Comparison of ENCODE assay signal across 21 cellular contexts in genomic region chr11:12685229-12685628, GRCh38. TPM values are rescaled to one million over a fixed set of nuclear protein-coding genes. Genes with fewer than 3 reads are reported as not detected.
DNase-seq lines count a peak whose midpoint lies in the region; ATAC-seq, FAIRE-seq and TF ChIP-seq lines count a peak whose summit lies in the region.
"Had no signal": no experiment of that assay in that cellular context is flagged by ENCODE, and none has a peak within 500 bp of the region (broad histone marks: within the 10 kb centered on the region; RNA-seq: fewer than 3 reads in every experiment).

No MANE protein-coding gene starts in this region.

- in situ Hi-C loops in mammary epithelial cell (cut with MboI; ENCODE audit: low sequenced_read_pairs in 2 of 2) = no loop called here

- no peak overlapping the region for H2AFZ ChIP-seq in mammary epithelial cell (ENCODE audit: low read depth, low read length)
- H2AFZ ChIP-seq: parathyroid adenoma had no signal

- dilution Hi-C loops in mammary epithelial cell (cut with HindIII; ENCODE audit: low sequenced_read_pairs) = no loop called here

- peak overlapping the region; percentile 81 for H3K4me3 Mint-ChIP-seq in HFFc6
- H3K4me3 Mint-ChIP-seq in nephron = no peak overlapping the region
- H3K4me3 Mint-ChIP-seq in CD8-positive, alpha-beta T cell = no peak overlapping the region
- H3K4me3 Mint-ChIP-seq: activated naive CD8-positive, alpha-beta T cell treated with anti-CD3 and anti-CD28 coated beads, Interleukin-2, amount 50 U/mL, for 24 hours; activated T-helper 17 cell treated with anti-CD3 and anti-CD28 coated beads, Interleukin-2, amount 50 U/mL, for 72 hours; immature natural killer cell had no signal

- H3K9me3 ChIP-seq in mammary epithelial cell (replicated peaks; ENCODE audit: insufficient read depth, low read length) (no peaks in the 10 kb centered on the region), thyroid gland (no peaks in the 10 kb centered on the region)
- no peaks in the 10 kb centered on the region for H3K9me3 ChIP-seq in CD8-positive, alpha-beta T cell (ENCODE audit: low read length)
- H3K9me3 ChIP-seq: sigmoid colon had no signal

- H3K36me3 ChIP-seq in mammary epithelial cell (ENCODE audit: insufficient read depth, low read length) (no peaks in the 10 kb centered on the region), thyroid gland (no peaks in the 10 kb centered on the region)
- H3K36me3 ChIP-seq in CD8-positive, alpha-beta T cell (ENCODE audit: insufficient read depth, low read length) = no peaks in the 10 kb centered on the region
- H3K36me3 ChIP-seq: sigmoid colon had no signal

- CTCF ChIA-PET in mammary epithelial cell (lab: Charles Lee; ENCODE audit: low non-redundant PET) = no interaction called here
- CTCF ChIA-PET in CD8-positive, alpha-beta T cell (lab: Charles Lee) = interaction anchor here (0.6 kb wide), 1 partner anchor 1564 kb away, joined by 3 read pairs; no protein-coding TSS in a partner anchor

- H3K9me3 Mint-ChIP-seq in HFFc6 (no peaks in the 10 kb centered on the region), nephron (no peaks in the 10 kb centered on the region)
- H3K9me3 Mint-ChIP-seq in CD8-positive, alpha-beta T cell = no peaks in the 10 kb centered on the region
- H3K9me3 Mint-ChIP-seq: activated naive CD8-positive, alpha-beta T cell treated with anti-CD3 and anti-CD28 coated beads, Interleukin-2, amount 50 U/mL, for 24 hours; activated T-helper 17 cell treated with anti-CD3 and anti-CD28 coated beads, Interleukin-2, amount 50 U/mL, for 72 hours had no signal

- no peak overlapping the region for H3K4me2 ChIP-seq in mammary epithelial cell (ENCODE audit: insufficient read depth, low read depth, low read length)

- peak overlapping the region; percentile 46 for H3K27ac ChIP-seq in mammary epithelial cell (ENCODE audit: insufficient read depth, low read depth, low read length)
- H3K27ac ChIP-seq in thyroid gland = peak overlapping the region; percentile 59 to 91 (median 78)
- H3K27ac ChIP-seq in CD8-positive, alpha-beta T cell (ENCODE audit: low read depth, low read length) = no peak overlapping the region
- H3K27ac ChIP-seq: parathyroid adenoma had no signal

- TF ChIP-seq POLR2A in thyroid gland (IDR thresholded peaks at IDR 0.05) = no peak
- no peak for TF ChIP-seq POLR2A in H54 (IDR thresholded peaks at IDR 0.05; ENCODE audit: low read depth, low read length)

- no TSS peak for BruUV-seq in mammary epithelial cell (replicated peaks; lab: Mats Ljungman, UMichigan)

- H3K27me3 ChIP-seq in mammary epithelial cell (ENCODE audit: insufficient read depth, low read length) (no peaks in the 10 kb centered on the region), thyroid gland (no peaks in the 10 kb centered on the region)
- H3K27me3 ChIP-seq in CD8-positive, alpha-beta T cell (ENCODE audit: insufficient read depth, low read length) = peaks cover 6% of the 10 kb centered on the region
- H3K27me3 ChIP-seq: sigmoid colon had no signal

- no peak for FAIRE-seq in H54 (lab: Jason Lieb, UNC)
- FAIRE-seq: K562, TTC549 had no signal

- no peak for ATAC-seq in CD8-positive, alpha-beta T cell
- ATAC-seq: activated naive CD8-positive, alpha-beta T cell treated with anti-CD3 and anti-CD28 coated beads, Interleukin-2, amount 50 U/mL, for 24 hours; activated T-helper 17 cell treated with anti-CD3 and anti-CD28 coated beads, Interleukin-2, amount 50 U/mL, for 72 hours had no signal

- H3K4me1 Mint-ChIP-seq in HFFc6 (ENCODE audit: low read depth) (peaks cover 100% of the 10 kb centered on the region), nephron (peaks cover 93% of the 10 kb centered on the region)
- peaks cover 8% of the 10 kb centered on the region for H3K4me1 Mint-ChIP-seq in CD8-positive, alpha-beta T cell (ENCODE audit: low read depth)
- H3K4me1 Mint-ChIP-seq: activated T-helper 17 cell treated with anti-CD3 and anti-CD28 coated beads, Interleukin-2, amount 50 U/mL, for 72 hours; immature natural killer cell had no signal

- H3K4me1 ChIP-seq in mammary epithelial cell (ENCODE audit: insufficient read depth, low read length) = peaks cover 63% of the 10 kb centered on the region
- H3K4me1 ChIP-seq in thyroid gland = peaks cover 68 to 93% of the 10 kb centered on the region in 2 donors
- peaks cover 4% of the 10 kb centered on the region for H3K4me1 ChIP-seq in CD8-positive, alpha-beta T cell (ENCODE audit: insufficient read depth, low read length)

- POLR2A ChIA-PET in CD8-positive, alpha-beta T cell (lab: Charles Lee) = no interaction called here

- H3K4me3 ChIP-seq in mammary epithelial cell (replicated peaks in 1 of 3; ENCODE audit: insufficient read depth in 1 of 3, low read depth in 2 of 3, low read length in 3 of 3) (no peak overlapping the region), thyroid gland (replicated peaks in 1 of 3) (no peak overlapping the region)
- H3K4me3 ChIP-seq in CD8-positive, alpha-beta T cell (ENCODE audit: low read depth, low read length) = no peak overlapping the region
- H3K4me3 ChIP-seq: K562, sigmoid colon had no signal

- intact Hi-C loops in mammary epithelial cell (cut with micrococcal nuclease) (no loop called here), thyroid gland (cut with DNase I) (no loop called here)
- intact Hi-C loops in CD8-positive, alpha-beta T cell (cut with DNase I, micrococcal nuclease) = no loop called here

- peaks cover 100% of the 10 kb centered on the region for H3K79me2 ChIP-seq in mammary epithelial cell (ENCODE audit: insufficient read depth, low read length)

- H3K9ac ChIP-seq in mammary epithelial cell (ENCODE audit: insufficient read depth, low read length) = no peak overlapping the region
- H3K9ac ChIP-seq: parathyroid adenoma had no signal

- peak overlapping the region; percentile 78 for H3K27ac Mint-ChIP-seq in HFFc6
- H3K27ac Mint-ChIP-seq in nephron = peak overlapping the region; percentile 35 to 87 (median 76)
- no peak overlapping the region for H3K27ac Mint-ChIP-seq in CD8-positive, alpha-beta T cell
- H3K27ac Mint-ChIP-seq: activated naive CD8-positive, alpha-beta T cell treated with anti-CD3 and anti-CD28 coated beads, Interleukin-2, amount 50 U/mL, for 24 hours; activated T-helper 17 cell treated with anti-CD3 and anti-CD28 coated beads, Interleukin-2, amount 50 U/mL, for 72 hours; immature natural killer cell had no signal

- DNase-seq in HFFc6 = no peak
- DNase-seq in mammary epithelial cell = no peak
- DNase-seq in thyroid gland = no peak
- no peak for DNase-seq in CD8-positive, alpha-beta T cell
- DNase-seq in HT-29 (ENCODE audit: low spot score) = no peak
- no peak for DNase-seq in H54 (ENCODE audit: insufficient read length, low spot score)
- DNase-seq: activated CD4-positive, alpha-beta T cell treated with anti-CD3 and anti-CD28 coated beads for 48 hours; activated naive CD8-positive, alpha-beta T cell treated with anti-CD3 and anti-CD28 coated beads, Interleukin-2, amount 50 U/mL, for 24 hours; erythroblast; immature natural killer cell; NCI-H1048; NCI-H2029 treated with DMSO at 0.1 percent for 48 hours; NCI-H510A; sigmoid colon; stimulated activated CD4-positive, alpha-beta T cell treated with anti-CD3 and anti-CD28 coated beads, Interleukin-4, amount 100 ng/mL, for 4 hours; SW 1271 had no signal

- H3K36me3 Mint-ChIP-seq in HFFc6 (ENCODE audit: low read depth) (peaks cover 44% of the 10 kb centered on the region), nephron (ENCODE audit: low read depth) (peaks cover 7% of the 10 kb centered on the region)
- no peaks in the 10 kb centered on the region for H3K36me3 Mint-ChIP-seq in CD8-positive, alpha-beta T cell

- WGBS in mammary epithelial cell (ENCODE audit: low coverage, missing lambda C conversion rate) = 94% methylated on average over 3 of the region's 3 CpGs
- WGBS in thyroid gland, 2 donors = 81 to 86% methylated on average over 3 of the region's 3 CpGs

- TF ChIP-seq CTCF in HFFc6 (IDR thresholded peaks at IDR 0.05) = no peak
- TF ChIP-seq CTCF in mammary epithelial cell (conservative IDR thresholded peaks at IDR 0.05 in 1 of 2, IDR thresholded peaks at IDR 0.05 in 1 of 2; ENCODE audit: extremely low read depth in 1 of 2, insufficient read depth in 1 of 2, low read depth in 1 of 2, low read length in 2 of 2) = no peak
- no peak for TF ChIP-seq CTCF in nephron (IDR thresholded peaks at IDR 0.05; ENCODE audit: unreplicated experiment in 3 of 3)
- no peak for TF ChIP-seq CTCF in thyroid gland (IDR thresholded peaks at IDR 0.05)
- TF ChIP-seq CTCF in CD8-positive, alpha-beta T cell (IDR thresholded peaks at IDR 0.05) = no peak

- no peaks in the 10 kb centered on the region for H4K20me1 ChIP-seq in mammary epithelial cell (ENCODE audit: insufficient read depth, low read length)

- peaks cover 7% of the 10 kb centered on the region for H3K27me3 Mint-ChIP-seq in HFFc6 (ENCODE audit: insufficient read depth)
- H3K27me3 Mint-ChIP-seq in nephron (ENCODE audit: low read depth) = no peaks in the 10 kb centered on the region
- peaks cover 68% of the 10 kb centered on the region for H3K27me3 Mint-ChIP-seq in CD8-positive, alpha-beta T cell (ENCODE audit: low read depth)

RNA-seq across cellular contexts. Expression of gene TEAD1, which starts 11.0 kb away (rescaled TPM):
- 100 to 1,000 TPM; 218 to 252 (median 227) TPM for total RNA-seq in HFFc6 (2021; fragmentation: NEBNext Ultra II Directional; extraction: Animal tissue kit (Norgen Biotek cat#: 25700))
- total RNA-seq in mammary epithelial cell = 100 to 1,000 TPM in 1 of 2 donors, 10 to 100 TPM in 1; 93.9 to 107 TPM
- polyA plus RNA-seq in mammary epithelial cell = 21.3 TPM
- 88.8 TPM for polyA minus RNA-seq in mammary epithelial cell
- total RNA-seq in thyroid gland = 100 to 1,000 TPM in 1 of 4 donors, 10 to 100 TPM in 3; 71.5 to 109 (median 88.5) TPM
- total RNA-seq in CD8-positive, alpha-beta T cell = not detected
- 99.5 and 102 TPM in 2 replicates for total RNA-seq in HT-29 (2014; rRNA removed; shearing (Covaris generic))
- polyA plus RNA-seq: immature natural killer cell had no signal

Comparison
In these comparisons a context has a peak if more than half of its experiments do, and no peak if none do; other contexts are left out.
1. RNA of gene TEAD1, which starts 11.0 kb away (total RNA-seq): 218 to 252 TPM in HFFc6, 93.9 to 107 TPM in mammary epithelial cell, 99.5 to 102 TPM in HT-29 and 71.5 to 109 TPM in thyroid gland; not detected in CD8-positive, alpha-beta T cell; every median in the first group is over 10 times any median in the second.